In genomic region chr12:19031032-19031431, GRCh38 we compare ENCODE assay signal across 12 cellular contexts.
A peak's percentile ranks its signal among the peaks of the same experiment; 100 is the strongest.
DNase-seq lines count a peak whose midpoint lies in the region; ATAC-seq, FAIRE-seq and TF ChIP-seq lines count a peak whose summit lies in the region.
"Had no signal": no experiment of that assay in that cellular context is flagged by ENCODE, and none has a peak within 500 bp of the region (broad histone marks: within the 10 kb centered on the region; RNA-seq: fewer than 3 reads in every experiment).

No MANE protein-coding gene starts in this region.

- H3K4me3 ChIP-seq in bronchial epithelial cell (ENCODE audit: low read depth, low read length) (no peak overlapping the region), left lung (no peak overlapping the region), coronary artery (no peak overlapping the region), vagina (no peak overlapping the region)

- H3K9me3 ChIP-seq in left lung (peaks cover 0 to 11% of the 10 kb centered on the region in 2 donors), vagina (no peaks in the 10 kb centered on the region)

- DNase-seq in AG20443 (ENCODE audit: low spot score), result peak; percentile 91
- peak; percentile 92 for DNase-seq in LHCN-M2 (ENCODE audit: low read depth)
- peak; percentile 91 for DNase-seq in bronchial epithelial cell (ENCODE audit: low read depth)
- DNase-seq in left lung, result no peak
- DNase-seq in coronary artery (ENCODE audit: low spot score), result no peak
- DNase-seq in NCI-H1436 treated with DMSO at 0.1 percent for 48 hours (lab: John Stamatoyannopoulos, UW), result no peak
- no peak for DNase-seq in vagina (ENCODE audit: extremely low spot score in 2 of 2)
- DNase-seq: activated B cell treated with CpG ODN at 0.5 μM for 24 hours; activated T-cell treated with anti-CD3 and anti-CD28 coated beads, Interleukin-2, amount 50 U/mL, for 1 hour; COR-L47; natural killer cell had no signal

- intact Hi-C loops in left lung (cut with DNase I), result no loop called here
- intact Hi-C loops in vagina (cut with DNase I), result no loop called here

- no peak overlapping the region for H3K27ac ChIP-seq in left lung
- no peak overlapping the region for H3K27ac ChIP-seq in coronary artery
- H3K27ac ChIP-seq in vagina, result no peak overlapping the region

- TF ChIP-seq CTCF in bronchial epithelial cell (IDR thresholded peaks at IDR 0.05; ENCODE audit: insufficient read depth, low read length, severe bottlenecking) (no peak), left lung (IDR thresholded peaks at IDR 0.05) (no peak), coronary artery (IDR thresholded peaks at IDR 0.05) (no peak), vagina (IDR thresholded peaks at IDR 0.05) (no peak)

- ATAC-seq in left lung (peak; percentile 66), GM18907 (IDR thresholded peaks at IDR 0.05; ENCODE audit: unreplicated experiment) (no peak)
- ATAC-seq: natural killer cell had no signal

- H3K27me3 ChIP-seq in bronchial epithelial cell (ENCODE audit: control insufficient read depth, insufficient read depth, low read length), result no peaks in the 10 kb centered on the region
- no peaks in the 10 kb centered on the region for H3K27me3 ChIP-seq in left lung
- H3K27me3 ChIP-seq in vagina, result no peaks in the 10 kb centered on the region

- TF ChIP-seq POLR2A in vagina (IDR thresholded peaks at IDR 0.05), result no peak

- peaks cover 0 to 7% of the 10 kb centered on the region in 2 donors for H3K4me1 ChIP-seq in left lung
- H3K4me1 ChIP-seq in vagina, result no peaks in the 10 kb centered on the region

- H3K36me3 ChIP-seq in bronchial epithelial cell (ENCODE audit: control insufficient read depth, insufficient read depth, low read length) (no peaks in the 10 kb centered on the region), left lung (no peaks in the 10 kb centered on the region), vagina (no peaks in the 10 kb centered on the region)

- no peak for FAIRE-seq in bronchial epithelial cell (lab: Jason Lieb, UNC)

Comparison
In these comparisons a context has a peak if more than half of its experiments do, and no peak if none do; other contexts are left out.
1. DNase-seq: peak in AG20443 (single experiment), LHCN-M2 (single experiment) and bronchial epithelial cell (single experiment); none in left lung (0 of 2), coronary artery (single experiment), NCI-H1436 treated with DMSO at 0.1 percent for 48 hours (single experiment) and vagina (0 of 2).